In genomic region chr1:43269627-43270375, GRCh38 we compare ENCODE assay signal across 12 cellular contexts. TPM values are rescaled to one million over a fixed set of nuclear protein-coding genes. Genes with fewer than 3 reads are reported as not detected.
DNase-seq lines count a peak whose midpoint lies in the region; ATAC-seq, FAIRE-seq and TF ChIP-seq lines count a peak whose summit lies in the region.
"Had no signal": no experiment of that assay in that cellular context is flagged by ENCODE, and none has a peak within 500 bp of the region (broad histone marks: within the 10 kb centered on the region; RNA-seq: fewer than 3 reads in every experiment).

TMEM125 (plus strand) TSS chr1:43269983; CDS start chr1:43272723, 2,740 bp downstream.

- H3K27me3 Mint-ChIP-seq in stimulated activated naive CD8-positive, alpha-beta T cell treated with anti-CD3 and anti-CD28 coated beads, Interleukin-15, Interleukin-2, amounts not matched to agents 100 ng/mL and 50 ng/mL, for 24 hours: peaks cover 3% of the 10 kb centered on the region
- peaks cover 9% of the 10 kb centered on the region for H3K27me3 Mint-ChIP-seq in activated T-helper 2 cell treated with anti-CD3 and anti-CD28 coated beads, Interferon-gamma antibody, Interleukin-2, Interleukin-4, amounts not matched to agents 10 μg/mL and 5 μg/mL and 100 μg/mL, durations not matched to agents 14 hours and 24 hours and 36 hours (ENCODE audit: low read depth)

- H3K4me2 ChIP-seq in mesendoderm (ENCODE audit: low read length): peak within 1 kb of the TSS; percentile 47

- H3K4ac ChIP-seq in mesendoderm (ENCODE audit: low read depth, low read length): no peak within 1 kb of the TSS

- peak within 1 kb of the TSS; percentile 56 for H3K9ac ChIP-seq in mesendoderm (ENCODE audit: low read length)

- no peak within 1 kb of the TSS for H2BK5ac ChIP-seq in mesendoderm (ENCODE audit: low read length)

- H3K27ac ChIP-seq in mesendoderm (ENCODE audit: low read depth, low read length) (no peak within 1 kb of the TSS), vagina (no peak within 1 kb of the TSS)
- H3K27ac ChIP-seq: SK-N-MC had no signal

- H2AK5ac ChIP-seq in mesendoderm (ENCODE audit: low read length): peak within 1 kb of the TSS; percentile 11

- WGBS in mesendoderm (ENCODE audit: extremely low coverage, insufficient coverage, low lambda C conversion rate): no CpG with 5 or more reads among the region's 7 CpGs

- H3K27ac Mint-ChIP-seq in stimulated activated naive CD8-positive, alpha-beta T cell treated with anti-CD3 and anti-CD28 coated beads, Interleukin-15, Interleukin-2, amounts not matched to agents 100 ng/mL and 50 ng/mL, for 24 hours: no peak within 1 kb of the TSS
- H3K27ac Mint-ChIP-seq in activated T-helper 2 cell treated with anti-CD3 and anti-CD28 coated beads, Interferon-gamma antibody, Interleukin-2, Interleukin-4, amounts not matched to agents 10 μg/mL and 5 μg/mL and 100 μg/mL, durations not matched to agents 14 hours and 24 hours and 36 hours: no peak within 1 kb of the TSS

- H3K18ac ChIP-seq in mesendoderm (ENCODE audit: low read length): peak within 1 kb of the TSS; percentile 53

- TF ChIP-seq POLR2A in vagina (IDR thresholded peaks at IDR 0.05): no peak

- peaks cover 4% of the 10 kb centered on the region for H3K9me3 Mint-ChIP-seq in stimulated activated naive CD8-positive, alpha-beta T cell treated with anti-CD3 and anti-CD28 coated beads, Interleukin-15, Interleukin-2, amounts not matched to agents 100 ng/mL and 50 ng/mL, for 24 hours
- H3K9me3 Mint-ChIP-seq in activated T-helper 2 cell treated with anti-CD3 and anti-CD28 coated beads, Interferon-gamma antibody, Interleukin-2, Interleukin-4, amounts not matched to agents 10 μg/mL and 5 μg/mL and 100 μg/mL, durations not matched to agents 14 hours and 24 hours and 36 hours: peaks cover 6% of the 10 kb centered on the region

- H3K36me3 ChIP-seq in bronchial epithelial cell (ENCODE audit: control insufficient read depth, insufficient read depth, low read length): no peaks in the 10 kb centered on the region
- no peaks in the 10 kb centered on the region for H3K36me3 ChIP-seq in mesendoderm (ENCODE audit: control insufficient read depth, insufficient read depth, low read length)
- no peaks in the 10 kb centered on the region for H3K36me3 ChIP-seq in vagina

- peak within 1 kb of the TSS; percentile 27 for H3K4me3 ChIP-seq in bronchial epithelial cell (ENCODE audit: low read depth, low read length)
- H3K4me3 ChIP-seq in mesendoderm (ENCODE audit: low read length): no peak within 1 kb of the TSS
- H3K4me3 ChIP-seq in vagina: peak within 1 kb of the TSS in 1 of 2 donors; percentile 2
- H3K4me3 ChIP-seq: SK-N-MC had no signal

- H3K4me1 Mint-ChIP-seq in stimulated activated naive CD8-positive, alpha-beta T cell treated with anti-CD3 and anti-CD28 coated beads, Interleukin-15, Interleukin-2, amounts not matched to agents 100 ng/mL and 50 ng/mL, for 24 hours (ENCODE audit: low read depth): peaks cover 19% of the 10 kb centered on the region
- peaks cover 18% of the 10 kb centered on the region for H3K4me1 Mint-ChIP-seq in activated T-helper 2 cell treated with anti-CD3 and anti-CD28 coated beads, Interferon-gamma antibody, Interleukin-2, Interleukin-4, amounts not matched to agents 10 μg/mL and 5 μg/mL and 100 μg/mL, durations not matched to agents 14 hours and 24 hours and 36 hours (ENCODE audit: low read depth)

- H3K79me1 ChIP-seq in mesendoderm (ENCODE audit: low read length): no peaks in the 10 kb centered on the region

- no peak for DNase-seq in stimulated activated naive CD8-positive, alpha-beta T cell treated with anti-CD3 and anti-CD28 coated beads, Interleukin-15, Interleukin-2, amounts not matched to agents 100 U/mL and 50 U/mL, for 24 hours
- DNase-seq in bronchial epithelial cell (ENCODE audit: low read depth) (no peak), mesendoderm (no peak), vagina (ENCODE audit: extremely low spot score in 2 of 2) (peak; percentile 64 to 77), GDM1 (lab: John Stamatoyannopoulos, UW) (no peak), NCI-H82 treated with DMSO at 0.1 percent for 48 hours (lab: John Stamatoyannopoulos, UW; ENCODE audit: unreplicated experiment) (no peak)
- no peak for DNase-seq in activated T-helper 2 cell treated with anti-CD3 and anti-CD28 coated beads, Interferon-gamma antibody, Interleukin-2, Interleukin-4, amounts not matched to agents 10 μg/mL and 5 μg/mL and 100 μg/mL, durations not matched to agents 14 hours and 24 hours and 36 hours (ENCODE audit: low spot score)

- H4K8ac ChIP-seq in mesendoderm (ENCODE audit: low read depth, low read length): no peak within 1 kb of the TSS

- H2BK120ac ChIP-seq in mesendoderm (ENCODE audit: low read depth, low read length): no peak within 1 kb of the TSS

- H3K23ac ChIP-seq in mesendoderm (ENCODE audit: low read length): no peak within 1 kb of the TSS

- TF ChIP-seq CTCF in bronchial epithelial cell (IDR thresholded peaks at IDR 0.05; ENCODE audit: insufficient read depth, low read length, severe bottlenecking) (no peak), vagina (IDR thresholded peaks at IDR 0.05) (no peak)

- H3K9me3 ChIP-seq in vagina: no peaks in the 10 kb centered on the region

- no peaks in the 10 kb centered on the region for H3K79me2 ChIP-seq in mesendoderm (ENCODE audit: control insufficient read depth, insufficient read depth, low read length)

- peak within 1 kb of the TSS; percentile 79 for H3K56ac ChIP-seq in mesendoderm (ENCODE audit: low read length)

- intact Hi-C loops in vagina (cut with DNase I): no loop called here
- intact Hi-C loops in activated T-helper 2 cell treated with anti-CD3 and anti-CD28 coated beads, Interferon-gamma antibody, Interleukin-2, Interleukin-4, amounts not matched to agents 10 μg/mL and 5 μg/mL and 100 μg/mL, durations not matched to agents 14 hours and 24 hours and 36 hours (cut with micrococcal nuclease): no loop called here

- ATAC-seq in stimulated activated naive CD8-positive, alpha-beta T cell treated with anti-CD3 and anti-CD28 coated beads, Interleukin-15, Interleukin-2, amounts not matched to agents 100 U/mL and 50 U/mL, for 24 hours: no peak

- peaks cover 6% of the 10 kb centered on the region for H3K4me1 ChIP-seq in mesendoderm (ENCODE audit: control insufficient read depth, low read depth, low read length)
- H3K4me1 ChIP-seq in vagina: peaks cover 5% of the 10 kb centered on the region

- peak; percentile 62 for FAIRE-seq in bronchial epithelial cell (lab: Jason Lieb, UNC)

- peaks cover 4% of the 10 kb centered on the region for H3K36me3 Mint-ChIP-seq in stimulated activated naive CD8-positive, alpha-beta T cell treated with anti-CD3 and anti-CD28 coated beads, Interleukin-15, Interleukin-2, amounts not matched to agents 100 ng/mL and 50 ng/mL, for 24 hours (ENCODE audit: low read depth)
- H3K36me3 Mint-ChIP-seq in activated T-helper 2 cell treated with anti-CD3 and anti-CD28 coated beads, Interferon-gamma antibody, Interleukin-2, Interleukin-4, amounts not matched to agents 10 μg/mL and 5 μg/mL and 100 μg/mL, durations not matched to agents 14 hours and 24 hours and 36 hours (ENCODE audit: low read depth): peaks cover 4% of the 10 kb centered on the region

- H3K27me3 ChIP-seq in bronchial epithelial cell (ENCODE audit: control insufficient read depth, insufficient read depth, low read length) (no peaks in the 10 kb centered on the region), mesendoderm (ENCODE audit: insufficient read depth, low read length, poor library complexity) (no peaks in the 10 kb centered on the region), vagina (no peaks in the 10 kb centered on the region)

- H2BK15ac ChIP-seq in mesendoderm (replicated peaks; ENCODE audit: low read depth): no peak within 1 kb of the TSS

- H3K4me3 Mint-ChIP-seq in stimulated activated naive CD8-positive, alpha-beta T cell treated with anti-CD3 and anti-CD28 coated beads, Interleukin-15, Interleukin-2, amounts not matched to agents 100 ng/mL and 50 ng/mL, for 24 hours: peak within 1 kb of the TSS; percentile 32
- H3K4me3 Mint-ChIP-seq in activated T-helper 2 cell treated with anti-CD3 and anti-CD28 coated beads, Interferon-gamma antibody, Interleukin-2, Interleukin-4, amounts not matched to agents 10 μg/mL and 5 μg/mL and 100 μg/mL, durations not matched to agents 14 hours and 24 hours and 36 hours (ENCODE audit: low read depth): no peak within 1 kb of the TSS

- H4K5ac ChIP-seq in mesendoderm (ENCODE audit: low read length): no peak within 1 kb of the TSS

RNA-seq across cellular contexts. Expression of gene TMEM125, which starts in this region (rescaled TPM):
- total RNA-seq in bronchial epithelial cell (9.5 and 23.9 TPM in 2 replicates), vagina (1.2 TPM)
- polyA plus RNA-seq in mesendoderm (2013, experiment 1 of 2): 10.8 TPM
- 8.4 TPM for polyA plus RNA-seq in mesendoderm (2013, experiment 2 of 2)
- total RNA-seq in activated T-helper 2 cell treated with anti-CD3 and anti-CD28 coated beads, Interferon-gamma antibody, Interleukin-2, Interleukin-4, amounts not matched to agents 10 μg/mL and 5 μg/mL and 100 μg/mL, durations not matched to agents 14 hours and 24 hours and 36 hours: not detected in 2 replicates
- total RNA-seq: Daoy, HT1080 had no signal
- polyA plus RNA-seq: neural cell had no signal

Comparison
In these comparisons a context has a peak if more than half of its experiments do, and no peak if none do; other contexts are left out.
1. DNase-seq: peak in vagina (2 of 2); none in stimulated activated naive CD8-positive, alpha-beta T cell treated with anti-CD3 and anti-CD28 coated beads, Interleukin-15, Interleukin-2, amounts not matched to agents 100 U/mL and 50 U/mL, for 24 hours (single experiment), bronchial epithelial cell (single experiment), mesendoderm (single experiment), GDM1 (single experiment), activated T-helper 2 cell treated with anti-CD3 and anti-CD28 coated beads, Interferon-gamma antibody, Interleukin-2, Interleukin-4, amounts not matched to agents 10 μg/mL and 5 μg/mL and 100 μg/mL, durations not matched to agents 14 hours and 24 hours and 36 hours (single experiment) and NCI-H82 treated with DMSO at 0.1 percent for 48 hours (single experiment).